In genomic region chr11:45339754-45340519, GRCh38 we compare ENCODE assay signal across 8 cellular contexts. TPM values are rescaled to one million over a fixed set of nuclear protein-coding genes. Genes with fewer than 3 reads are reported as not detected.
DNase-seq lines count a peak whose midpoint lies in the region; FAIRE-seq and TF ChIP-seq lines count a peak whose summit lies in the region.

No MANE protein-coding gene starts in this region.

- H3F3A ChIP-seq in neural progenitor cell (ENCODE audit: low read depth) = peaks cover 2% of the 10 kb centered on the region

- intact Hi-C loops in activated T-helper 2 cell treated with anti-CD3 and anti-CD28 coated beads, Interferon-gamma antibody, Interleukin-2, Interleukin-4, amounts not matched to agents 10 μg/mL and 5 μg/mL and 100 μg/mL, durations not matched to agents 14 hours and 24 hours and 36 hours (cut with micrococcal nuclease) = loop anchor here (1.0 kb wide), 1 partner anchor 432 kb away; no protein-coding TSS in a partner anchor
- intact Hi-C loops in stomach (cut with DNase I; ENCODE audit: low total_unique reads) = no loop called here

- H3K36me3 Mint-ChIP-seq in activated T-helper 2 cell treated with anti-CD3 and anti-CD28 coated beads, Interferon-gamma antibody, Interleukin-2, Interleukin-4, amounts not matched to agents 10 μg/mL and 5 μg/mL and 100 μg/mL, durations not matched to agents 14 hours and 24 hours and 36 hours (ENCODE audit: low read depth) = no peaks in the 10 kb centered on the region
- H3K36me3 Mint-ChIP-seq in neural progenitor cell = no peaks in the 10 kb centered on the region

- H3K4me1 ChIP-seq in ES-I3 (ENCODE audit: insufficient read depth, low read length) = peaks cover 18% of the 10 kb centered on the region
- H3K4me1 ChIP-seq in neural progenitor cell = peaks cover 23% of the 10 kb centered on the region
- peaks cover 0 to 11% (median 8%) of the 10 kb centered on the region in 4 donors for H3K4me1 ChIP-seq in stomach

- H3K27me3 Mint-ChIP-seq in activated T-helper 2 cell treated with anti-CD3 and anti-CD28 coated beads, Interferon-gamma antibody, Interleukin-2, Interleukin-4, amounts not matched to agents 10 μg/mL and 5 μg/mL and 100 μg/mL, durations not matched to agents 14 hours and 24 hours and 36 hours (ENCODE audit: low read depth) = peaks cover 24% of the 10 kb centered on the region
- peaks cover 2% of the 10 kb centered on the region for H3K27me3 Mint-ChIP-seq in neural progenitor cell (ENCODE audit: insufficient read depth, low read depth)

- H3K4me2 ChIP-seq in neural progenitor cell = peak overlapping the region; percentile 56

- no peaks in the 10 kb centered on the region for H3K79me2 ChIP-seq in neural progenitor cell (ENCODE audit: low read depth)

- H3K36me3 ChIP-seq in ES-I3 (ENCODE audit: insufficient read depth, low read length) (no peaks in the 10 kb centered on the region), neural progenitor cell (no peaks in the 10 kb centered on the region), stomach (no peaks in the 10 kb centered on the region)

- no peaks in the 10 kb centered on the region for H3K9me3 Mint-ChIP-seq in activated T-helper 2 cell treated with anti-CD3 and anti-CD28 coated beads, Interferon-gamma antibody, Interleukin-2, Interleukin-4, amounts not matched to agents 10 μg/mL and 5 μg/mL and 100 μg/mL, durations not matched to agents 14 hours and 24 hours and 36 hours
- H3K9me3 Mint-ChIP-seq in neural progenitor cell = no peaks in the 10 kb centered on the region

- H3K4me3 ChIP-seq in fibroblast of the aortic adventitia (ENCODE audit: low read depth, low read length) (peak overlapping the region; percentile 22), neural progenitor cell (no peak overlapping the region), stomach (peak overlapping the region in 3 of 4 donors; percentile 7 to 36 (median 16))

- peaks cover 9% of the 10 kb centered on the region for H3K4me1 Mint-ChIP-seq in activated T-helper 2 cell treated with anti-CD3 and anti-CD28 coated beads, Interferon-gamma antibody, Interleukin-2, Interleukin-4, amounts not matched to agents 10 μg/mL and 5 μg/mL and 100 μg/mL, durations not matched to agents 14 hours and 24 hours and 36 hours (ENCODE audit: low read depth)
- H3K4me1 Mint-ChIP-seq in neural progenitor cell = peaks cover 54% of the 10 kb centered on the region

- DNase-seq in H54 (ENCODE audit: insufficient read length, low spot score) (peak; percentile 92), LHCN-M2 (ENCODE audit: low read depth) (peak; percentile 84), fibroblast of the aortic adventitia (ENCODE audit: low read depth) (peak; percentile 79), neural progenitor cell (ENCODE audit: low spot score) (peak; percentile 98), stomach (peak; percentile 95)
- peak; percentile 84 for DNase-seq in activated T-helper 2 cell treated with anti-CD3 and anti-CD28 coated beads, Interferon-gamma antibody, Interleukin-2, Interleukin-4, amounts not matched to agents 10 μg/mL and 5 μg/mL and 100 μg/mL, durations not matched to agents 14 hours and 24 hours and 36 hours (ENCODE audit: low spot score)

- H3K27ac Mint-ChIP-seq in activated T-helper 2 cell treated with anti-CD3 and anti-CD28 coated beads, Interferon-gamma antibody, Interleukin-2, Interleukin-4, amounts not matched to agents 10 μg/mL and 5 μg/mL and 100 μg/mL, durations not matched to agents 14 hours and 24 hours and 36 hours = no peak overlapping the region
- H3K27ac Mint-ChIP-seq in neural progenitor cell = no peak overlapping the region

- TF ChIP-seq EP300 in stomach (IDR thresholded peaks at IDR 0.05) = no peak

- peak; percentile 94 for FAIRE-seq in H54 (lab: Jason Lieb, UNC)

- H3K4me3 Mint-ChIP-seq in activated T-helper 2 cell treated with anti-CD3 and anti-CD28 coated beads, Interferon-gamma antibody, Interleukin-2, Interleukin-4, amounts not matched to agents 10 μg/mL and 5 μg/mL and 100 μg/mL, durations not matched to agents 14 hours and 24 hours and 36 hours (ENCODE audit: low read depth) = peak overlapping the region; percentile 59
- H3K4me3 Mint-ChIP-seq in neural progenitor cell = peak overlapping the region; percentile 51

- H3K9ac ChIP-seq in ES-I3 (ENCODE audit: low read depth, low read length) = peak overlapping the region; percentile 2; the same call in 1 of the 2 replicates
- H3K9ac ChIP-seq in neural progenitor cell = no peak overlapping the region

- 11 to 15% (median 13%) methylated on average over 24 to 26 of the region's 26 CpGs for WGBS in stomach, 5 donors

- TF ChIP-seq CTCF in fibroblast of the aortic adventitia (IDR thresholded peaks at IDR 0.05; ENCODE audit: insufficient read depth, low read length) = peak; percentile 88
- TF ChIP-seq CTCF in neural progenitor cell (IDR thresholded peaks at IDR 0.05) = peak; percentile 89
- peak in 5 of 7 experiments; percentile 87 to 94 (median 92) for TF ChIP-seq CTCF in stomach (IDR thresholded peaks at IDR 0.05)

- H3K9me3 ChIP-seq in ES-I3 (ENCODE audit: control insufficient read depth, insufficient read depth, low read length) (no peaks in the 10 kb centered on the region), neural progenitor cell (ENCODE audit: low read depth) (no peaks in the 10 kb centered on the region), stomach (no peaks in the 10 kb centered on the region)

- no peak overlapping the region for H3K27ac ChIP-seq in neural progenitor cell
- no peak overlapping the region for H3K27ac ChIP-seq in stomach

- TF ChIP-seq POLR2A in H54 (IDR thresholded peaks at IDR 0.05; ENCODE audit: low read depth, low read length) (no peak), Raji (IDR thresholded peaks at IDR 0.05; ENCODE audit: insufficient read depth, low read depth, low read length) (peak; percentile 35; the same call in 1 of the 2 replicates), stomach (IDR thresholded peaks at IDR 0.05) (no peak)

- no peaks in the 10 kb centered on the region for H4K20me1 ChIP-seq in neural progenitor cell (ENCODE audit: low read depth)

- no peaks in the 10 kb centered on the region for H3K27me3 ChIP-seq in neural progenitor cell
- H3K27me3 ChIP-seq in stomach = peaks cover 0 to 10% (median 0%) of the 10 kb centered on the region in 3 donors

- no peak overlapping the region for H2AFZ ChIP-seq in neural progenitor cell (replicated peaks)

RNA-seq across cellular contexts. Expression of gene SYT13, which starts 53.8 kb away (rescaled TPM):
- total RNA-seq in LHCN-M2 (2014; rRNA removed) = 0.06 TPM in 1 of 2 replicates, not detected in the other
- polyA plus RNA-seq in LHCN-M2 (2012) = 0.02 TPM
- not detected in 2 replicates for total RNA-seq in activated T-helper 2 cell treated with anti-CD3 and anti-CD28 coated beads, Interferon-gamma antibody, Interleukin-2, Interleukin-4, amounts not matched to agents 10 μg/mL and 5 μg/mL and 100 μg/mL, durations not matched to agents 14 hours and 24 hours and 36 hours
- not detected in 2 replicates for total RNA-seq in fibroblast of the aortic adventitia (ENCODE audit: low replicate concordance)
- total RNA-seq in neural progenitor cell (ENCODE audit: low replicate concordance) = 8.6 and 9.0 TPM in 2 replicates
- total RNA-seq in stomach = 10 to 100 TPM in 2 of 5 donors, 1 to 10 TPM in 2, not detected in 1; 1.3 to 33.3 (median 11.0) TPM
- polyA plus RNA-seq in stomach = 1 to 10 TPM; 1.7 to 2.2 (median 2.1) TPM
